Comparison of ENCODE assay signal across 2 cellular contexts in the genomic region with DNA sequence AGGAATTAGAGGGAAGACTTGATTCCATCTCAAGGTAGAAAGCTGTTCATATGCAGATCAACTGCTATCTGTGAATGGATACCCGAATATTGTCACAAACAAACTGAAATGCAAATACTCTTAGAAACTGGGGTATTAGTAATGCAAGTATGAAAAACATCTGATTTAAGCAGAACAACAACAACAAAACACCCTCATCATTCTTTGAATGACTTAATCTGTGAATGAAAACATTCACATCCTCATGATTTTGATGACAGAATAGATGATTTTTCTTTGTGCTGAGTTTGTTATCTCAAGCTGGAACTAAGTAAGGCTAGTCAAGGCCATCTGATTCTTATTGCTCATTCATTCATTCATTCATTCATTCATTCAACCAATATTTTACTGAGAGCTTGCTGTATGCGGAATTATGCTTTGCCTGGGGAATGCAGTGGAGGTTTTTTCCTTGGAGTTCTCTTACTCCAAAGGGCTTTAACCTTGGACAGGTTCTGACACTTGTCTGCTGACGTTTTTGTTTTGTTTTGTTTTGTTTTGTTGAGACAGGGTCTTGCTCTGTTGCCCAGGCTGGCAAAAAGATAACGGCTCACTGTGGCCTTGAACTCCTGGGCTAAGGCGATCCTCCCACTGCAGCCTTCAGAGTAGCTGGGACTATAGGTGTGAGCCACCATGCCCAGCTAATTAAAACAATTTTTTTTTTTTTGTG.
A peak's percentile ranks its signal among the peaks of the same experiment; 100 is the strongest.
TF ChIP-seq lines count a peak whose summit lies in the region.

No MANE protein-coding gene starts in this region.

TF ChIP-seq in HEK293, 187 proteins besides CTCF, POLR2A, EP300 and RAD21:
- peak; percentile 96 for TF ChIP-seq ZNF121 (tag by site-specific recombination; IDR thresholded peaks at IDR 0.05)
- TF ChIP-seq ZNF24 (tag by site-specific recombination; IDR thresholded peaks at IDR 0.05) = peak; percentile 84; the same call in 1 of the 2 replicates
- TF ChIP-seq REST (tag by site-specific recombination; IDR thresholded peaks at IDR 0.05) = no peak

TF ChIP-seq in K562, 482 proteins besides CTCF, POLR2A, EP300 and RAD21:
- TF ChIP-seq SMARCA5 (IDR thresholded peaks at IDR 0.05) (no peak), C11orf30 (IDR thresholded peaks at IDR 0.05; ENCODE audit: low read depth) (no peak), SNRNP70 (optimal IDR thresholded peaks at IDR 0.05; ENCODE audit: low read depth, low read length) (no peak), ZNF41 (CRISPR knock-in tag; conservative IDR thresholded peaks at IDR 0.05) (no peak), SIRT6 (IDR thresholded peaks at IDR 0.05; ENCODE audit: low read depth, low read length) (no peak), ZNF253 (CRISPR knock-in tag; conservative IDR thresholded peaks at IDR 0.05) (no peak), ZNF24 (IDR thresholded peaks at IDR 0.05) (peak; percentile 93), ZNF121 (CRISPR knock-in tag; conservative IDR thresholded peaks at IDR 0.05) (peak; percentile 77), RFX1 (IDR thresholded peaks at IDR 0.05) (no peak), ETV1 (tag; conservative IDR thresholded peaks at IDR 0.05; ENCODE audit: low read depth) (no peak), XRCC5 (IDR thresholded peaks at IDR 0.05; ENCODE audit: low read depth, low read length) (no peak), TRIM24 (IDR thresholded peaks at IDR 0.05) (no peak)
- TF ChIP-seq, protein P1, sequence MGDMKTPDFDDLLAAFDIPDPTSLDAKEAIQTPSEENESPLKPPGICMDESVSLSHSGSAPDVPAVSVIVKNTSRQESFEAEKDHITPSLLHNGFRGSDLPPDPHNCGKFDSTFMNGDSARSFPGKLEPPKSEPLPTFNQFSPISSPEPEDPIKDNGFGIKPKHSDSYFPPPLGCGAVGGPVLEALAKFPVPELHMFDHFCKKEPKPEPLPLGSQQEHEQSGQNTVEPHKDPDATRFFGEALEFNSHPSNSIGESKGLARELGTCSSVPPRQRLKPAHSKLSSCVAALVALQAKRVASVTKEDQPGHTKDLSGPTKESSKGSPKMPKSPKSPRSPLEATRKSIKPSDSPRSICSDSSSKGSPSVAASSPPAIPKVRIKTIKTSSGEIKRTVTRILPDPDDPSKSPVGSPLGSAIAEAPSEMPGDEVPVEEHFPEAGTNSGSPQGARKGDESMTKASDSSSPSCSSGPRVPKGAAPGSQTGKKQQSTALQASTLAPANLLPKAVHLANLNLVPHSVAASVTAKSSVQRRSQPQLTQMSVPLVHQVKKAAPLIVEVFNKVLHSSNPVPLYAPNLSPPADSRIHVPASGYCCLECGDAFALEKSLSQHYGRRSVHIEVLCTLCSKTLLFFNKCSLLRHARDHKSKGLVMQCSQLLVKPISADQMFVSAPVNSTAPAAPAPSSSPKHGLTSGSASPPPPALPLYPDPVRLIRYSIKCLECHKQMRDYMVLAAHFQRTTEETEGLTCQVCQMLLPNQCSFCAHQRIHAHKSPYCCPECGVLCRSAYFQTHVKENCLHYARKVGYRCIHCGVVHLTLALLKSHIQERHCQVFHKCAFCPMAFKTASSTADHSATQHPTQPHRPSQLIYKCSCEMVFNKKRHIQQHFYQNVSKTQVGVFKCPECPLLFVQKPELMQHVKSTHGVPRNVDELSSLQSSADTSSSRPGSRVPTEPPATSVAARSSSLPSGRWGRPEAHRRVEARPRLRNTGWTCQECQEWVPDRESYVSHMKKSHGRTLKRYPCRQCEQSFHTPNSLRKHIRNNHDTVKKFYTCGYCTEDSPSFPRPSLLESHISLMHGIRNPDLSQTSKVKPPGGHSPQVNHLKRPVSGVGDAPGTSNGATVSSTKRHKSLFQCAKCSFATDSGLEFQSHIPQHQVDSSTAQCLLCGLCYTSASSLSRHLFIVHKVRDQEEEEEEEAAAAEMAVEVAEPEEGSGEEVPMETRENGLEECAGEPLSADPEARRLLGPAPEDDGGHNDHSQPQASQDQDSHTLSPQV (IDR thresholded peaks at IDR 0.05) = no peak
